In the genomic region with DNA sequence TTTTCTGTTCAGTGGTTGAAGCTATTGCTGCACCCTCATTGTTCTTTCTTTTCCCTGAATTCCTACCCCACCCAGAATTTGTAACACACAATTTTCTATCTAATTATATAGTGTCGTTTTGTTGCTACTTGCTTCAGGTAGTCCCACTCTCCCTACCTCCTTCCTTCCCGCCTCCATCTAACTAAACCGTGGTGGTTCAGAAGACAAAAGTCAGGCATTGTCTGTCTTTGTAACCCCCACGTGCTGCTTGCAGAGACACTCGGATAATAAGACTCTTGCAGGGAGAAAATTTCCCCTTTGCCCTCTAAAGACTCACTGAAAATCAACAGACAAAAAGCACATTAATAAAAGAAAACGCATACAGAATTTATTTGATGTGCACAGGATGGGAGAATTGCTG, we compare ENCODE assay signal across 20 cellular contexts.
"Had no signal": no experiment of that assay in that cellular context is flagged by ENCODE, and none has a peak within 500 bp of the region (broad histone marks: within the 10 kb centered on the region; RNA-seq: fewer than 3 reads in every experiment).

No MANE protein-coding gene starts in this region.

- H3K4me3 ChIP-seq: K562 had no signal

- H3K9me3 ChIP-seq: SK-N-SH had no signal

- DNase-seq: Kasumi-1, MM.1S, NCI-H1092 treated with DMSO at 0.1 percent for 48 hours, NCI-H1436, NCI-H187, NCI-H2029, NCI-H2081 treated with DMSO at 0.1 percent for 48 hours, NCI-H2171, NCI-H524, NCI-H526 treated with DMSO at 0.1 percent for 48 hours, RPMI8226, SHP77, SK-N-SH, SW 1271, T-cell had no signal

- FAIRE-seq: HTR-8/SVneo, K562, RCC 7860 had no signal

- H3K27ac ChIP-seq: HL-60, KMS-11 had no signal
